In the genomic region with DNA sequence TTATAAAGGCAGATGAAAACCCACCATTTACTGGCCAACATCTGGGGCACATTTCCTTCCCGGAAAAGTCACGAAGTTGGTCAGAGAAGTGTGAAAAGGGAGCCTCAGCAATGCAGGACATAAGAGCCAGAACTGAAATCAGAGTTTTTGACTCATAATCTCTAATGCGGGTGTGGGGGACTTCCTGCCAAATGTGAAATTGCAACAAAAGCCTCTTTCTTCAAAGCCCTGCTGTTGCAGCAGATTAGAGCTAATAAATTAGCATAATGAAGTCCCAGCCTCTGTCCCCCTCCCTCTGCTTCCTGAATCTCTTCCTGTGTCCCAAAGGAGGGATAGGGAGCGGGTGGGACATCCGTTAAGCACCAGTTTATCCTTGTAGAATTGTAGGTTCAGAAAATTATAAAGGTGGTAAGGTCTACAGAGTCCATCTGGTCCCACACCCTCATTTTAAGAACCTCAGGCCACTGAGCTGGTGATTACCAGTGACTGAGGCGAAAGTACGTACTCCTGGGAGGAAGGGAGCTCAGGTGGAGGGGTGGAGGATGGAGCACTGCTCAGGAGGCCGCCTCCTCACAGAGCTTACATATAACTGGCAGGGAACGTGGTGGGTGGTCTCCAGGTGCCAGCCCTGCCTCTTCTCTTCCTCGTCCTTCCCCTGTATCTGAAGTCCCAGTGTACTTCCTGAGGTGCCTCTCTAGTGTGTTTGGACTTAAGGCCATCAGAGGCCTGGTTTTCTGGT, we compare ENCODE assay signal across 8 cellular contexts. TPM values are rescaled to one million over a fixed set of nuclear protein-coding genes. Genes with fewer than 3 reads are reported as not detected.
DNase-seq lines count a peak whose midpoint lies in the region; ATAC-seq and TF ChIP-seq lines count a peak whose summit lies in the region.

No MANE protein-coding gene starts in this region.

- no peaks in the 10 kb centered on the region for H3K27me3 ChIP-seq in HAP-1 (ENCODE audit: low read depth)
- H3K27me3 ChIP-seq in ascending aorta: no peaks in the 10 kb centered on the region

- DNase-seq in GM10266 (ENCODE audit: extremely low spot score): peak; percentile 54
- DNase-seq in HAP-1 (ENCODE audit: low spot score in 2 of 2): peak; percentile 27 to 44
- DNase-seq in ascending aorta (ENCODE audit: low spot score in 2 of 2): no peak
- DNase-seq in nephron progenitor cell: no peak
- DNase-seq in Kasumi-1 (lab: John Stamatoyannopoulos, UW): no peak
- no peak for DNase-seq in stimulated activated naive CD4-positive, alpha-beta T cell (lab: John Stamatoyannopoulos, UW)
- DNase-seq in NCI-H146 (lab: John Stamatoyannopoulos, UW): no peak
- no peak for DNase-seq in left colon

- H3K27me3 Mint-ChIP-seq in nephron progenitor cell (ENCODE audit: low read depth, poor library complexity): peaks cover 3% of the 10 kb centered on the region

- no peaks in the 10 kb centered on the region for H3K9me3 Mint-ChIP-seq in nephron progenitor cell

- H3K27ac ChIP-seq in ascending aorta: peak overlapping the region; percentile 87 to 88

- intact Hi-C loops in ascending aorta (cut with DNase I): no loop called here
- intact Hi-C loops in left colon (cut with DNase I, micrococcal nuclease): no loop called here

- ATAC-seq in left colon: no peak

- peaks cover 25% of the 10 kb centered on the region for H3K4me1 Mint-ChIP-seq in nephron progenitor cell

- in situ Hi-C loops in HAP-1 (cut with MboI; ENCODE audit: low sequenced_read_pairs): no loop called here

- peaks cover 58% of the 10 kb centered on the region for H3K36me3 ChIP-seq in HAP-1 (replicated peaks)
- H3K36me3 ChIP-seq in ascending aorta: peaks cover 7 to 15% of the 10 kb centered on the region in 2 donors

- peaks cover 11% of the 10 kb centered on the region for H3K4me1 ChIP-seq in HAP-1
- peaks cover 5 to 38% of the 10 kb centered on the region in 2 donors for H3K4me1 ChIP-seq in ascending aorta

- no peak for TF ChIP-seq CTCF in GM10266 (IDR thresholded peaks at IDR 0.05; ENCODE audit: control insufficient read depth, insufficient read depth, low read depth, missing control alignments)
- TF ChIP-seq CTCF in ascending aorta (IDR thresholded peaks at IDR 0.05): no peak
- no peak for TF ChIP-seq CTCF in nephron progenitor cell (IDR thresholded peaks at IDR 0.05)

- H3K4me3 Mint-ChIP-seq in nephron progenitor cell: no peak overlapping the region

- no peak overlapping the region for H3K4me3 ChIP-seq in HAP-1
- no peak overlapping the region for H3K4me3 ChIP-seq in ascending aorta

- H3K36me3 Mint-ChIP-seq in nephron progenitor cell (ENCODE audit: low read depth): peaks cover 79% of the 10 kb centered on the region

- H3K27ac Mint-ChIP-seq in nephron progenitor cell: peak overlapping the region; percentile 62

- H3K9me3 ChIP-seq in HAP-1: no peaks in the 10 kb centered on the region
- no peaks in the 10 kb centered on the region for H3K9me3 ChIP-seq in ascending aorta

RNA-seq across cellular contexts. Expression of a gene that starts 35.0 kb away (rescaled TPM):
- 59.9 TPM for total RNA-seq in ascending aorta
- 10 to 100 TPM; 57.3 to 62.6 TPM for total RNA-seq in left colon

Comparison
In these comparisons a context has a peak if more than half of its experiments do, and no peak if none do; other contexts are left out.
1. DNase-seq: peak in GM10266 (single experiment) and HAP-1 (2 of 2); none in ascending aorta (0 of 2), nephron progenitor cell (single experiment), Kasumi-1 (0 of 2), stimulated activated naive CD4-positive, alpha-beta T cell (0 of 6), NCI-H146 (single experiment) and left colon (0 of 2).